Comparison of ENCODE assay signal across 8 cellular contexts in the genomic region with DNA sequence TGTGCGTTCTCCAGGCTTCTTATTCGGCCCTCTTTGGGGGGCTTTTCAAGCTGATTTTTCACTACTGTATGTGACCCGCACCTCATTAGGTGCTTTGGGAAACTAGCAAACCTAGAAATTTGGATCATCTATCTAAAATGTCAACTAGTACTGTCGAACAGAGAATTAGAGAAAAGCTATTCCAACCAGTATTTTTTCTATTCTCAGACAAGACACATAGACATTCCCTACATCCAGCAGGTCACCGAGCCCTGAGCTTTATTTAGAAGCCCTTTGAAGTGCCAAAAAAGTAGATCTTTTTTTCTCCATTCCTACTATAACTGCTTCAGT. TPM values are rescaled to one million over a fixed set of nuclear protein-coding genes. Genes with fewer than 3 reads are reported as not detected.
DNase-seq lines count a peak whose midpoint lies in the region; ATAC-seq, FAIRE-seq and TF ChIP-seq lines count a peak whose summit lies in the region.

No MANE protein-coding gene starts in this region.

- no peak for ATAC-seq in activated naive CD8-positive, alpha-beta T cell treated with anti-CD3 and anti-CD28 coated beads, Interleukin-2, amount 10 ng/mL, durations not matched to agents 7 days and 5 days (ENCODE audit: low read depth)
- ATAC-seq in HepG2 (no peak), GM21529 (IDR thresholded peaks at IDR 0.05; ENCODE audit: unreplicated experiment) (no peak), HG02885 (IDR thresholded peaks at IDR 0.05; ENCODE audit: poor library complexity, unreplicated experiment) (no peak)

- no peak for TF ChIP-seq POLR2A in HepG2 (IDR thresholded peaks at IDR 0.05; ENCODE audit: insufficient read depth in 1 of 2, low read depth in 2 of 2, low read length in 2 of 2)
- no peak for TF ChIP-seq POLR2A in testis (IDR thresholded peaks at IDR 0.05)

- 0 out of 2 replicates have a peak, but pooled peaks cover 2% of the 10 kb centered on the region for H4K20me1 ChIP-seq in HepG2 (ENCODE audit: insufficient read depth, low read length)

- DNase-seq in activated CD4-positive, alpha-beta T cell treated with anti-CD3 and anti-CD28 coated beads, Interleukin-2, amount 10 ng/mL, durations not matched to agents 24 days and 14 days: no peak
- no peak for DNase-seq in activated CD4-positive, alpha-beta T cell treated with anti-CD3 and anti-CD28 coated beads for 48 hours
- no peak for DNase-seq in activated naive CD8-positive, alpha-beta T cell treated with anti-CD3 and anti-CD28 coated beads, Interleukin-2, amount 10 ng/mL, durations not matched to agents 7 days and 5 days
- DNase-seq in HepG2 (ENCODE audit: low spot score) (no peak), testis (no peak), epidermal melanocyte (ENCODE audit: insufficient read length, low spot score) (no peak)

- TF ChIP-seq RAD21 in HepG2 (CRISPR knock-in tag; IDR thresholded peaks at IDR 0.05): no peak

- H3K4me2 ChIP-seq in HepG2 (ENCODE audit: low read depth, low read length): peak overlapping the region; percentile 92

- POLR2A ChIA-PET in activated naive CD8-positive, alpha-beta T cell treated with anti-CD3 and anti-CD28 coated beads, Interleukin-2, amount 10 ng/mL, durations not matched to agents 7 days and 5 days (lab: Charles Lee): interaction anchor here (0.7 to 1.7 kb wide), 4 partner anchors 10 to 252 kb away, joined by 3 to 5 read pairs (median 5); partner anchors contain the start of gene KHDC4
- POLR2A ChIA-PET in HepG2 (lab: Yijun Ruan, JAX): interaction anchor here (0.7 to 0.8 kb wide), 2 partner anchors 20 to 89 kb away, joined by 3 read pairs; no protein-coding TSS in a partner anchor

- H3K9me3 ChIP-seq in HepG2 (ENCODE audit: low read length) (no peaks in the 10 kb centered on the region), testis (no peaks in the 10 kb centered on the region)

- H3K4me1 ChIP-seq in HepG2 (ENCODE audit: insufficient read depth, low read length) (peaks cover 39% of the 10 kb centered on the region), testis (peaks cover 4% of the 10 kb centered on the region)

- peak overlapping the region; percentile 82; the same call in 1 of the 2 replicates for H3K9ac ChIP-seq in HepG2 (ENCODE audit: insufficient read depth, low read depth, low read length)

- in situ Hi-C loops in HepG2 (cut with HindIII; ENCODE audit: extremely low pct_ligation_motif_present, low pct_unique_long_range_greater_than_20kb): no loop called here

- WGBS in HepG2 (ENCODE audit: low lambda C conversion rate): 3% methylated on average over 5 of the region's 5 CpGs
- WGBS in testis, 2 donors: 3% methylated on average over 5 of the region's 5 CpGs

- BruUV-seq in HepG2 (replicated peaks; lab: Mats Ljungman, UMichigan): no TSS peak

- intact Hi-C loops in activated CD4-positive, alpha-beta T cell treated with anti-CD3 and anti-CD28 coated beads, Interleukin-2, amount 10 ng/mL, durations not matched to agents 24 days and 14 days (cut with micrococcal nuclease): loop anchor here (1.0 to 2.0 kb wide), 2 partner anchors 16 to 32 kb away; partner anchors contain the start of gene UBQLN4
- intact Hi-C loops in HepG2 (cut with micrococcal nuclease; ENCODE audit: unreplicated experiment) (loop anchor here (2.0 kb wide), 1 partner anchor 46 kb away; no protein-coding TSS in a partner anchor), testis (cut with DNase I; ENCODE audit: low total_unique reads) (no loop called here)

- H3K36me3 Mint-ChIP-seq in activated CD4-positive, alpha-beta T cell treated with anti-CD3 and anti-CD28 coated beads, Interleukin-2, amount 10 ng/mL, durations not matched to agents 24 days and 14 days (ENCODE audit: low read depth): peaks cover 29% of the 10 kb centered on the region
- peaks cover 22% of the 10 kb centered on the region for H3K36me3 Mint-ChIP-seq in activated naive CD8-positive, alpha-beta T cell treated with anti-CD3 and anti-CD28 coated beads, Interleukin-2, amount 10 ng/mL, durations not matched to agents 7 days and 5 days

- H3K36me3 ChIP-seq in HepG2 (replicated peaks in 1 of 2; ENCODE audit: control insufficient read depth in 1 of 2, insufficient read depth in 2 of 2, low read length in 2 of 2): peaks cover 1 to 9% of the 10 kb centered on the region in 2 experiments; a peak in 3 of 5 replicates
- H3K36me3 ChIP-seq in testis (ENCODE audit: low read depth, missing control alignments): no peaks in the 10 kb centered on the region

- no peak for FAIRE-seq in HepG2 (lab: Jason Lieb, UNC)

- H3K27me3 ChIP-seq in HepG2 (ENCODE audit: control insufficient read depth in 1 of 2, insufficient read depth in 2 of 2, low read length in 2 of 2): no peaks in the 10 kb centered on the region; a peak in 1 of 5 replicates
- no peaks in the 10 kb centered on the region for H3K27me3 ChIP-seq in testis

- H3K4me1 Mint-ChIP-seq in activated CD4-positive, alpha-beta T cell treated with anti-CD3 and anti-CD28 coated beads, Interleukin-2, amount 10 ng/mL, durations not matched to agents 24 days and 14 days: peaks cover 30% of the 10 kb centered on the region
- H3K4me1 Mint-ChIP-seq in activated naive CD8-positive, alpha-beta T cell treated with anti-CD3 and anti-CD28 coated beads, Interleukin-2, amount 10 ng/mL, durations not matched to agents 7 days and 5 days: peaks cover 29% of the 10 kb centered on the region

- peak overlapping the region; percentile 93 for H3K27ac Mint-ChIP-seq in activated CD4-positive, alpha-beta T cell treated with anti-CD3 and anti-CD28 coated beads, Interleukin-2, amount 10 ng/mL, durations not matched to agents 24 days and 14 days
- peak overlapping the region; percentile 97 for H3K27ac Mint-ChIP-seq in activated naive CD8-positive, alpha-beta T cell treated with anti-CD3 and anti-CD28 coated beads, Interleukin-2, amount 10 ng/mL, durations not matched to agents 7 days and 5 days

- H3K27me3 Mint-ChIP-seq in activated CD4-positive, alpha-beta T cell treated with anti-CD3 and anti-CD28 coated beads, Interleukin-2, amount 10 ng/mL, durations not matched to agents 24 days and 14 days: peaks cover 4% of the 10 kb centered on the region
- no peaks in the 10 kb centered on the region for H3K27me3 Mint-ChIP-seq in activated naive CD8-positive, alpha-beta T cell treated with anti-CD3 and anti-CD28 coated beads, Interleukin-2, amount 10 ng/mL, durations not matched to agents 7 days and 5 days

- no peak for TF ChIP-seq EP300 in HepG2 (IDR thresholded peaks at IDR 0.05; ENCODE audit: low read depth in 2 of 2, low read length in 2 of 2)
- no peak for TF ChIP-seq EP300 in HepG2 (CRISPR knock-in tag; IDR thresholded peaks at IDR 0.05; ENCODE audit: borderline replicate concordance)

- TF ChIP-seq CTCF in HepG2 (CRISPR knock-in tag; IDR thresholded peaks at IDR 0.05) (no peak), testis (IDR thresholded peaks at IDR 0.05) (no peak)

- H3K79me2 ChIP-seq in HepG2 (ENCODE audit: insufficient read depth, low read length): peaks cover 19% of the 10 kb centered on the region

- H2AFZ ChIP-seq in HepG2 (ENCODE audit: low read length): peak overlapping the region; percentile 89

- no peaks in the 10 kb centered on the region for H3K9me3 Mint-ChIP-seq in activated CD4-positive, alpha-beta T cell treated with anti-CD3 and anti-CD28 coated beads, Interleukin-2, amount 10 ng/mL, durations not matched to agents 24 days and 14 days
- no peaks in the 10 kb centered on the region for H3K9me3 Mint-ChIP-seq in activated naive CD8-positive, alpha-beta T cell treated with anti-CD3 and anti-CD28 coated beads, Interleukin-2, amount 10 ng/mL, durations not matched to agents 7 days and 5 days

- H3K4me3 ChIP-seq in HepG2 (replicated peaks in 1 of 3; ENCODE audit: insufficient read depth in 1 of 3, low read depth in 2 of 3, low read length in 3 of 3) (peak overlapping the region; percentile 92; a peak in 5 of 6 replicates), testis (peak overlapping the region; percentile 80 to 89)

- H3K27ac ChIP-seq in HepG2 (ENCODE audit: extremely low read length, insufficient read depth, low read length): no peak overlapping the region
- H3K27ac ChIP-seq in testis: no peak overlapping the region

- H3K4me3 Mint-ChIP-seq in activated CD4-positive, alpha-beta T cell treated with anti-CD3 and anti-CD28 coated beads, Interleukin-2, amount 10 ng/mL, durations not matched to agents 24 days and 14 days: peak overlapping the region; percentile 92
- peak overlapping the region; percentile 92 for H3K4me3 Mint-ChIP-seq in activated naive CD8-positive, alpha-beta T cell treated with anti-CD3 and anti-CD28 coated beads, Interleukin-2, amount 10 ng/mL, durations not matched to agents 7 days and 5 days

- CTCF ChIA-PET in HepG2 (lab: Yijun Ruan, JAX; ENCODE audit: low intra/inter-chr PET ratio, low total read pairs): interaction anchor here (0.5 kb wide), 1 partner anchor 9 kb away, joined by 3 read pairs; no protein-coding TSS in a partner anchor

RNA-seq across cellular contexts. Expression of gene SSR2, which starts 0.3 kb away (rescaled TPM):
- total RNA-seq in activated CD4-positive, alpha-beta T cell treated with anti-CD3 and anti-CD28 coated beads, Interleukin-2, amount 10 ng/mL, durations not matched to agents 24 days and 14 days: 175 and 176 TPM in 2 replicates
- total RNA-seq in activated naive CD8-positive, alpha-beta T cell treated with anti-CD3 and anti-CD28 coated beads, Interleukin-2, amount 10 ng/mL, durations not matched to agents 7 days and 5 days: 100 to 1,000 TPM; 204 to 205 TPM
- total RNA-seq in HepG2 (2016; rRNA removed; fragmentation: Illumina TruSeq; extraction: Trizol): 150 and 284 TPM in 2 replicates
- total RNA-seq in HepG2 (2016; cell fraction: cytosol; rRNA removed; fragmentation: Illumina TruSeq; extraction: Trizol; ENCODE audit: low read depth): 92.7 and 103 TPM in 2 replicates
- total RNA-seq in HepG2 (2016; cell fraction: insoluble cytoplasmic fraction; rRNA removed; fragmentation: Illumina TruSeq; extraction: Trizol): 138 and 293 TPM in 2 replicates
- total RNA-seq in HepG2 (2016; cell fraction: membrane; rRNA removed; fragmentation: Illumina TruSeq; extraction: Trizol): 147 and 165 TPM in 2 replicates
- 188 and 211 TPM in 2 replicates for total RNA-seq in HepG2 (2016; cell fraction: nucleus; rRNA removed; fragmentation: Illumina TruSeq; extraction: Trizol)
- 442 and 461 TPM in 2 replicates for polyA plus RNA-seq in HepG2 (2011; rRNA removed)
- polyA plus RNA-seq in HepG2 (2011; cell fraction: cytosol; rRNA removed): 664 and 870 TPM in 2 replicates
- 174 and 212 TPM in 2 replicates for polyA plus RNA-seq in HepG2 (2011; cell fraction: nucleus; rRNA removed)
- 199 and 208 TPM in 2 replicates for polyA plus RNA-seq in HepG2 (2012)
- polyA plus RNA-seq in HepG2 (2016; cell fraction: cytosol; fragmentation: Illumina TruSeq; extraction: Trizol; ENCODE audit: low read depth): 105 and 112 TPM in 2 replicates
- polyA plus RNA-seq in HepG2 (2016; cell fraction: insoluble cytoplasmic fraction; fragmentation: Illumina TruSeq; extraction: Trizol; ENCODE audit: low read depth): 153 and 154 TPM in 2 replicates
- polyA plus RNA-seq in HepG2 (2016; cell fraction: membrane; fragmentation: Illumina TruSeq; extraction: Trizol; ENCODE audit: low read depth): 145 and 154 TPM in 2 replicates
- polyA plus RNA-seq in HepG2 (2016; cell fraction: nucleus; fragmentation: Illumina TruSeq; extraction: Trizol; ENCODE audit: insufficient read depth, low read depth): 326 and 354 TPM in 2 replicates
- polyA minus RNA-seq in HepG2 (2011; rRNA and poly(A)+ RNA removed; ENCODE audit: low replicate concordance): 359 and 489 TPM in 2 replicates
- polyA minus RNA-seq in HepG2 (2011; cell fraction: cytosol; rRNA and poly(A)+ RNA removed): 105 and 115 TPM in 2 replicates
- 44.5 and 56.7 TPM in 2 replicates for polyA minus RNA-seq in HepG2 (2011; cell fraction: nucleus; rRNA and poly(A)+ RNA removed)
- total RNA-seq in testis: 100 to 1,000 TPM; 170 to 216 TPM
- polyA plus RNA-seq in testis (ENCODE audit: insufficient read depth, low read depth, low replicate concordance): 289 TPM

RNA-seq across cellular contexts. Expression of gene UBQLN4, which starts 32.5 kb away (rescaled TPM):
- 64.3 and 65.0 TPM in 2 replicates for total RNA-seq in activated CD4-positive, alpha-beta T cell treated with anti-CD3 and anti-CD28 coated beads, Interleukin-2, amount 10 ng/mL, durations not matched to agents 24 days and 14 days
- total RNA-seq in activated naive CD8-positive, alpha-beta T cell treated with anti-CD3 and anti-CD28 coated beads, Interleukin-2, amount 10 ng/mL, durations not matched to agents 7 days and 5 days: 10 to 100 TPM; 31.9 to 37.9 TPM
- 31.5 and 33.2 TPM in 2 replicates for total RNA-seq in HepG2 (2016; rRNA removed; fragmentation: Illumina TruSeq; extraction: Trizol)
- 20.1 and 22.6 TPM in 2 replicates for total RNA-seq in HepG2 (2016; cell fraction: cytosol; rRNA removed; fragmentation: Illumina TruSeq; extraction: Trizol; ENCODE audit: low read depth)
- total RNA-seq in HepG2 (2016; cell fraction: insoluble cytoplasmic fraction; rRNA removed; fragmentation: Illumina TruSeq; extraction: Trizol): 29.3 and 31.9 TPM in 2 replicates
- total RNA-seq in HepG2 (2016; cell fraction: membrane; rRNA removed; fragmentation: Illumina TruSeq; extraction: Trizol): 26.2 and 29.2 TPM in 2 replicates
- 21.0 and 23.5 TPM in 2 replicates for total RNA-seq in HepG2 (2016; cell fraction: nucleus; rRNA removed; fragmentation: Illumina TruSeq; extraction: Trizol)
- polyA plus RNA-seq in HepG2 (2011; rRNA removed): 39.8 and 42.0 TPM in 2 replicates
- polyA plus RNA-seq in HepG2 (2011; cell fraction: cytosol; rRNA removed): 29.0 and 30.8 TPM in 2 replicates
- polyA plus RNA-seq in HepG2 (2011; cell fraction: nucleus; rRNA removed): 55.5 and 56.3 TPM in 2 replicates
- polyA plus RNA-seq in HepG2 (2012): 24.3 and 30.2 TPM in 2 replicates
- 6.2 and 6.6 TPM in 2 replicates for polyA plus RNA-seq in HepG2 (2016; cell fraction: cytosol; fragmentation: Illumina TruSeq; extraction: Trizol; ENCODE audit: low read depth)
- 36.9 and 41.7 TPM in 2 replicates for polyA plus RNA-seq in HepG2 (2016; cell fraction: insoluble cytoplasmic fraction; fragmentation: Illumina TruSeq; extraction: Trizol; ENCODE audit: low read depth)
- polyA plus RNA-seq in HepG2 (2016; cell fraction: membrane; fragmentation: Illumina TruSeq; extraction: Trizol; ENCODE audit: low read depth): 19.4 and 20.1 TPM in 2 replicates
- 54.4 and 62.1 TPM in 2 replicates for polyA plus RNA-seq in HepG2 (2016; cell fraction: nucleus; fragmentation: Illumina TruSeq; extraction: Trizol; ENCODE audit: insufficient read depth, low read depth)
- polyA minus RNA-seq in HepG2 (2011; rRNA and poly(A)+ RNA removed; ENCODE audit: low replicate concordance): 59.1 and 110 TPM in 2 replicates
- polyA minus RNA-seq in HepG2 (2011; cell fraction: cytosol; rRNA and poly(A)+ RNA removed): 20.7 and 24.4 TPM in 2 replicates
- 14.0 and 20.0 TPM in 2 replicates for polyA minus RNA-seq in HepG2 (2011; cell fraction: nucleus; rRNA and poly(A)+ RNA removed)
- total RNA-seq in testis: 10 to 100 TPM; 41.0 to 42.7 TPM
- 34.4 TPM for polyA plus RNA-seq in testis (ENCODE audit: insufficient read depth, low read depth, low replicate concordance)

RNA-seq across cellular contexts. Expression of gene LAMTOR2, which starts 33.5 kb away (rescaled TPM):
- 69.9 and 73.0 TPM in 2 replicates for total RNA-seq in activated CD4-positive, alpha-beta T cell treated with anti-CD3 and anti-CD28 coated beads, Interleukin-2, amount 10 ng/mL, durations not matched to agents 24 days and 14 days
- total RNA-seq in activated naive CD8-positive, alpha-beta T cell treated with anti-CD3 and anti-CD28 coated beads, Interleukin-2, amount 10 ng/mL, durations not matched to agents 7 days and 5 days: 10 to 100 TPM; 50.9 to 52.6 TPM
- 66.4 and 84.0 TPM in 2 replicates for total RNA-seq in HepG2 (2016; rRNA removed; fragmentation: Illumina TruSeq; extraction: Trizol)
- total RNA-seq in HepG2 (2016; cell fraction: cytosol; rRNA removed; fragmentation: Illumina TruSeq; extraction: Trizol; ENCODE audit: low read depth): 39.6 and 58.1 TPM in 2 replicates
- total RNA-seq in HepG2 (2016; cell fraction: insoluble cytoplasmic fraction; rRNA removed; fragmentation: Illumina TruSeq; extraction: Trizol): 68.2 and 78.9 TPM in 2 replicates
- total RNA-seq in HepG2 (2016; cell fraction: membrane; rRNA removed; fragmentation: Illumina TruSeq; extraction: Trizol): 45.1 and 68.3 TPM in 2 replicates
- 22.4 and 23.2 TPM in 2 replicates for total RNA-seq in HepG2 (2016; cell fraction: nucleus; rRNA removed; fragmentation: Illumina TruSeq; extraction: Trizol)
- polyA plus RNA-seq in HepG2 (2011; rRNA removed): 36.5 and 44.9 TPM in 2 replicates
- polyA plus RNA-seq in HepG2 (2011; cell fraction: cytosol; rRNA removed): 45.1 and 65.7 TPM in 2 replicates
- 14.0 and 16.2 TPM in 2 replicates for polyA plus RNA-seq in HepG2 (2011; cell fraction: nucleus; rRNA removed)
- polyA plus RNA-seq in HepG2 (2012): 28.1 and 35.0 TPM in 2 replicates
- 49.1 and 78.5 TPM in 2 replicates for polyA plus RNA-seq in HepG2 (2016; cell fraction: cytosol; fragmentation: Illumina TruSeq; extraction: Trizol; ENCODE audit: low read depth)
- polyA plus RNA-seq in HepG2 (2016; cell fraction: insoluble cytoplasmic fraction; fragmentation: Illumina TruSeq; extraction: Trizol; ENCODE audit: low read depth): 91.2 and 98.7 TPM in 2 replicates
- polyA plus RNA-seq in HepG2 (2016; cell fraction: membrane; fragmentation: Illumina TruSeq; extraction: Trizol; ENCODE audit: low read depth): 42.8 and 62.9 TPM in 2 replicates
- polyA plus RNA-seq in HepG2 (2016; cell fraction: nucleus; fragmentation: Illumina TruSeq; extraction: Trizol; ENCODE audit: insufficient read depth, low read depth): 45.4 and 50.6 TPM in 2 replicates
- 18.1 and 65.8 TPM in 2 replicates for polyA minus RNA-seq in HepG2 (2011; rRNA and poly(A)+ RNA removed; ENCODE audit: low replicate concordance)
- 8.4 and 8.6 TPM in 2 replicates for polyA minus RNA-seq in HepG2 (2011; cell fraction: cytosol; rRNA and poly(A)+ RNA removed)
- 6.3 and 9.4 TPM in 2 replicates for polyA minus RNA-seq in HepG2 (2011; cell fraction: nucleus; rRNA and poly(A)+ RNA removed)
- 10 to 100 TPM; 47.6 to 50.4 TPM for total RNA-seq in testis
- polyA plus RNA-seq in testis (ENCODE audit: insufficient read depth, low read depth, low replicate concordance): 55.5 TPM

RNA-seq across cellular contexts. Expression of gene RAB25, which starts 39.9 kb away (rescaled TPM):
- not detected in 2 replicates for total RNA-seq in activated CD4-positive, alpha-beta T cell treated with anti-CD3 and anti-CD28 coated beads, Interleukin-2, amount 10 ng/mL, durations not matched to agents 24 days and 14 days
- total RNA-seq in activated naive CD8-positive, alpha-beta T cell treated with anti-CD3 and anti-CD28 coated beads, Interleukin-2, amount 10 ng/mL, durations not matched to agents 7 days and 5 days: under 1 TPM; 0.86 to 0.91 TPM
- 0.20 TPM in 1 of 2 replicates, not detected in the other for total RNA-seq in HepG2 (2016; rRNA removed; fragmentation: Illumina TruSeq; extraction: Trizol)
- total RNA-seq in HepG2 (2016; cell fraction: cytosol; rRNA removed; fragmentation: Illumina TruSeq; extraction: Trizol; ENCODE audit: low read depth): not detected in 2 replicates
- 0.17 TPM in 1 of 2 replicates, not detected in the other for total RNA-seq in HepG2 (2016; cell fraction: insoluble cytoplasmic fraction; rRNA removed; fragmentation: Illumina TruSeq; extraction: Trizol)
- total RNA-seq in HepG2 (2016; cell fraction: membrane; rRNA removed; fragmentation: Illumina TruSeq; extraction: Trizol): 0.17 TPM in 1 of 2 replicates, not detected in the other
- total RNA-seq in HepG2 (2016; cell fraction: nucleus; rRNA removed; fragmentation: Illumina TruSeq; extraction: Trizol): not detected in 2 replicates
- 0.12 and 0.22 TPM in 2 replicates for polyA plus RNA-seq in HepG2 (2011; rRNA removed)
- 0.12 and 0.21 TPM in 2 replicates for polyA plus RNA-seq in HepG2 (2011; cell fraction: cytosol; rRNA removed)
- polyA plus RNA-seq in HepG2 (2011; cell fraction: nucleus; rRNA removed): 0.33 and 0.37 TPM in 2 replicates
- 0.33 and 0.34 TPM in 2 replicates for polyA plus RNA-seq in HepG2 (2012)
- not detected in 2 replicates for polyA plus RNA-seq in HepG2 (2016; cell fraction: cytosol; fragmentation: Illumina TruSeq; extraction: Trizol; ENCODE audit: low read depth)
- polyA plus RNA-seq in HepG2 (2016; cell fraction: insoluble cytoplasmic fraction; fragmentation: Illumina TruSeq; extraction: Trizol; ENCODE audit: low read depth): not detected in 2 replicates
- polyA plus RNA-seq in HepG2 (2016; cell fraction: membrane; fragmentation: Illumina TruSeq; extraction: Trizol; ENCODE audit: low read depth): not detected in 2 replicates
- not detected in 2 replicates for polyA plus RNA-seq in HepG2 (2016; cell fraction: nucleus; fragmentation: Illumina TruSeq; extraction: Trizol; ENCODE audit: insufficient read depth, low read depth)
- polyA minus RNA-seq in HepG2 (2011; rRNA and poly(A)+ RNA removed; ENCODE audit: low replicate concordance): not detected in 2 replicates
- polyA minus RNA-seq in HepG2 (2011; cell fraction: cytosol; rRNA and poly(A)+ RNA removed): not detected in 2 replicates
- not detected in 2 replicates for polyA minus RNA-seq in HepG2 (2011; cell fraction: nucleus; rRNA and poly(A)+ RNA removed)
- total RNA-seq in testis: 1 to 10 TPM; 1.2 to 2.0 TPM
- 2.1 TPM for polyA plus RNA-seq in testis (ENCODE audit: insufficient read depth, low read depth, low replicate concordance)

RNA-seq across cellular contexts. Expression of gene ARHGEF2, which starts 42.7 kb away (rescaled TPM):
- total RNA-seq in activated CD4-positive, alpha-beta T cell treated with anti-CD3 and anti-CD28 coated beads, Interleukin-2, amount 10 ng/mL, durations not matched to agents 24 days and 14 days: 189 and 198 TPM in 2 replicates
- total RNA-seq in activated naive CD8-positive, alpha-beta T cell treated with anti-CD3 and anti-CD28 coated beads, Interleukin-2, amount 10 ng/mL, durations not matched to agents 7 days and 5 days: 100 to 1,000 TPM; 151 to 155 TPM
- total RNA-seq in HepG2 (2016; rRNA removed; fragmentation: Illumina TruSeq; extraction: Trizol) (15.0 and 16.1 TPM in 2 replicates), testis (100 to 1,000 TPM in 1 of 2 donors, 10 to 100 TPM in 1; 56.6 to 124 TPM)
- total RNA-seq in HepG2 (2016; cell fraction: cytosol; rRNA removed; fragmentation: Illumina TruSeq; extraction: Trizol; ENCODE audit: low read depth): 7.7 and 8.4 TPM in 2 replicates
- 12.9 and 18.6 TPM in 2 replicates for total RNA-seq in HepG2 (2016; cell fraction: insoluble cytoplasmic fraction; rRNA removed; fragmentation: Illumina TruSeq; extraction: Trizol)
- 10.3 and 11.1 TPM in 2 replicates for total RNA-seq in HepG2 (2016; cell fraction: membrane; rRNA removed; fragmentation: Illumina TruSeq; extraction: Trizol)
- total RNA-seq in HepG2 (2016; cell fraction: nucleus; rRNA removed; fragmentation: Illumina TruSeq; extraction: Trizol): 13.2 and 15.5 TPM in 2 replicates
- polyA plus RNA-seq in HepG2 (2011; rRNA removed) (32.1 and 33.1 TPM in 2 replicates), testis (ENCODE audit: insufficient read depth, low read depth, low replicate concordance) (88.8 TPM)
- polyA plus RNA-seq in HepG2 (2011; cell fraction: cytosol; rRNA removed): 15.2 and 17.5 TPM in 2 replicates
- polyA plus RNA-seq in HepG2 (2011; cell fraction: nucleus; rRNA removed): 104 and 108 TPM in 2 replicates
- 28.0 and 37.8 TPM in 2 replicates for polyA plus RNA-seq in HepG2 (2012)
- 1.9 and 2.0 TPM in 2 replicates for polyA plus RNA-seq in HepG2 (2016; cell fraction: cytosol; fragmentation: Illumina TruSeq; extraction: Trizol; ENCODE audit: low read depth)
- polyA plus RNA-seq in HepG2 (2016; cell fraction: insoluble cytoplasmic fraction; fragmentation: Illumina TruSeq; extraction: Trizol; ENCODE audit: low read depth): 13.1 and 13.4 TPM in 2 replicates
- 3.6 and 3.8 TPM in 2 replicates for polyA plus RNA-seq in HepG2 (2016; cell fraction: membrane; fragmentation: Illumina TruSeq; extraction: Trizol; ENCODE audit: low read depth)
- 34.1 and 35.2 TPM in 2 replicates for polyA plus RNA-seq in HepG2 (2016; cell fraction: nucleus; fragmentation: Illumina TruSeq; extraction: Trizol; ENCODE audit: insufficient read depth, low read depth)
- 54.1 and 96.8 TPM in 2 replicates for polyA minus RNA-seq in HepG2 (2011; rRNA and poly(A)+ RNA removed; ENCODE audit: low replicate concordance)
- polyA minus RNA-seq in HepG2 (2011; cell fraction: cytosol; rRNA and poly(A)+ RNA removed): 17.6 and 19.9 TPM in 2 replicates
- 50.0 and 65.8 TPM in 2 replicates for polyA minus RNA-seq in HepG2 (2011; cell fraction: nucleus; rRNA and poly(A)+ RNA removed)
